Comparison of ENCODE assay signal across 11 cellular contexts in the genomic region with DNA sequence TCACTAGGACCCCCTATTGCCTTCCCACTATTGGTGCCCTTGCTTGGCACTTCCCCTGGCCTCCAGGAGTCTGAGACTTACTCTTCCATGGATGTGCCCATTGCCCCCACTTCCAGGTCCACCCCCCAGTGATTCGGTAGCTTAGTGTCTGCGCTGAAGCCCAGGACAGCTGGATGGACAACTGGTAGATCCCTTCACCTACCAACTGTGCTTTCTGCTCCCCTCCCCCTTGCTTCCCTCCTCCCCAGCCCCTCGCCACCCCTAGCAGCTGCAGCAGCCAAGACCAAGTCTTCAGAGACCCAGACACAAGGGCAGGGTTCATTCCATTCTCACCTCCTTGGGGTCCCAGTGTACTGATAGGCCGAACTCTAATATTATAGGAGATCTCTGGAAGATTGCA. TPM values are rescaled to one million over a fixed set of nuclear protein-coding genes. Genes with fewer than 3 reads are reported as not detected.
DNase-seq lines count a peak whose midpoint lies in the region; ATAC-seq and TF ChIP-seq lines count a peak whose summit lies in the region.
"Had no signal": no experiment of that assay in that cellular context is flagged by ENCODE, and none has a peak within 500 bp of the region (broad histone marks: within the 10 kb centered on the region; RNA-seq: fewer than 3 reads in every experiment).

No MANE protein-coding gene starts in this region.

- peaks cover 0 to 34% (median 6%) of the 10 kb centered on the region in 11 experiments; a peak in 15 of 22 replicates for H4K20me1 ChIP-seq in BLaER1 treated with 17β-estradiol and CSF1 and Interleukin-3, amounts not matched to agents 10 nM and 100 nM

- H3K9me3 Mint-ChIP-seq in activated T-cell treated with anti-CD3 and anti-CD28 coated beads, Interleukin-2, amount 50 U/mL, for 24 hours, result no peaks in the 10 kb centered on the region
- H3K9me3 Mint-ChIP-seq: naive thymus-derived CD4-positive, alpha-beta T cell had no signal

- ATAC-seq in HG03469 (IDR thresholded peaks at IDR 0.05; ENCODE audit: unreplicated experiment) (no peak), GM18519 (IDR thresholded peaks at IDR 0.05; ENCODE audit: low FRiP score, unreplicated experiment) (no peak)
- ATAC-seq: naive thymus-derived CD4-positive, alpha-beta T cell had no signal

- H3K4me1 Mint-ChIP-seq in activated T-cell treated with anti-CD3 and anti-CD28 coated beads, Interleukin-2, amount 50 U/mL, for 24 hours (ENCODE audit: low read depth), result peaks cover 68% of the 10 kb centered on the region

- no peaks in the 10 kb centered on the region for H3K36me3 ChIP-seq in BLaER1 treated with 17β-estradiol and CSF1 and Interleukin-3, amounts not matched to agents 10 nM and 100 nM
- peaks cover 15% of the 10 kb centered on the region for H3K36me3 ChIP-seq in WERI-Rb-1

- no peak for TF ChIP-seq CTCF in WERI-Rb-1 (IDR thresholded peaks at IDR 0.05; ENCODE audit: low read depth, low read length)
- TF ChIP-seq CTCF in fibroblast of villous mesenchyme (IDR thresholded peaks at IDR 0.05; ENCODE audit: insufficient read depth, low read depth, low read length), result no peak

- DNase-seq in WERI-Rb-1 (peak; percentile 76), fibroblast of villous mesenchyme (ENCODE audit: low read depth) (no peak), skeletal muscle cell (ENCODE audit: low read depth) (no peak), NCI-H2029 treated with DMSO at 0.1 percent for 48 hours (lab: John Stamatoyannopoulos, UW) (no peak)
- DNase-seq in activated T-cell treated with anti-CD3 and anti-CD28 coated beads, Interleukin-2, amount 50 U/mL, for 24 hours, result no peak
- DNase-seq: naive thymus-derived CD4-positive, alpha-beta T cell; NCI-H774 had no signal

- peaks cover 3% of the 10 kb centered on the region for H3K27me3 Mint-ChIP-seq in activated T-cell treated with anti-CD3 and anti-CD28 coated beads, Interleukin-2, amount 50 U/mL, for 24 hours

- H3K4me3 ChIP-seq in BLaER1 treated with 17β-estradiol and CSF1 and Interleukin-3, amounts not matched to agents 10 nM and 100 nM, result no peak overlapping the region
- H3K4me3 ChIP-seq in WERI-Rb-1 (ENCODE audit: low read depth, low read length) (no peak overlapping the region), fibroblast of villous mesenchyme (ENCODE audit: low read depth, low read length) (peak overlapping the region; percentile 16), skeletal muscle cell (ENCODE audit: low read depth, low read length) (peak overlapping the region; percentile 38)

- peaks cover 0 to 30% (median 21%) of the 10 kb centered on the region in 11 experiments; a peak in 19 of 22 replicates for H3K27me3 ChIP-seq in BLaER1 treated with 17β-estradiol and CSF1 and Interleukin-3, amounts not matched to agents 10 nM and 100 nM
- no peaks in the 10 kb centered on the region for H3K27me3 ChIP-seq in WERI-Rb-1 (ENCODE audit: insufficient read depth, low read depth, severe bottlenecking)

- H3K27ac ChIP-seq in BLaER1 treated with 17β-estradiol and CSF1 and Interleukin-3, amounts not matched to agents 10 nM and 100 nM, result no peak overlapping the region; a peak in 1 of 22 replicates
- H3K27ac ChIP-seq in WERI-Rb-1, result peak overlapping the region; percentile 93
- H3K27ac ChIP-seq: VCaP had no signal

- H3K9ac ChIP-seq in BLaER1 treated with 17β-estradiol and CSF1 and Interleukin-3, amounts not matched to agents 10 nM and 100 nM, result no peak overlapping the region; a peak in 1 of 22 replicates

- H3K9me3 ChIP-seq in BLaER1 treated with 17β-estradiol and CSF1 and Interleukin-3, amounts not matched to agents 10 nM and 100 nM (replicated peaks in 1 of 11), result no peaks in the 10 kb centered on the region
- H3K9me3 ChIP-seq in WERI-Rb-1 (ENCODE audit: severe bottlenecking), result no peaks in the 10 kb centered on the region

- H3K4me1 ChIP-seq in BLaER1 treated with 17β-estradiol and CSF1 and Interleukin-3, amounts not matched to agents 10 nM and 100 nM, result peaks cover 58 to 100% (median 77%) of the 10 kb centered on the region in 10 experiments

- peak overlapping the region; percentile 36 to 99 (median 81); a peak in 19 of 22 replicates for H3K4me2 ChIP-seq in BLaER1 treated with 17β-estradiol and CSF1 and Interleukin-3, amounts not matched to agents 10 nM and 100 nM

- no peak overlapping the region for H3K4me3 Mint-ChIP-seq in activated T-cell treated with anti-CD3 and anti-CD28 coated beads, Interleukin-2, amount 50 U/mL, for 24 hours
- H3K4me3 Mint-ChIP-seq: naive thymus-derived CD4-positive, alpha-beta T cell had no signal

- peaks cover 60% of the 10 kb centered on the region for H3K36me3 Mint-ChIP-seq in activated T-cell treated with anti-CD3 and anti-CD28 coated beads, Interleukin-2, amount 50 U/mL, for 24 hours (ENCODE audit: low read depth)
- H3K36me3 Mint-ChIP-seq: naive thymus-derived CD4-positive, alpha-beta T cell had no signal

- H3K27ac Mint-ChIP-seq in activated T-cell treated with anti-CD3 and anti-CD28 coated beads, Interleukin-2, amount 50 U/mL, for 24 hours, result no peak overlapping the region

RNA-seq across cellular contexts. Expression of gene LMNA, which starts 6.9 kb away (rescaled TPM):
- total RNA-seq in fibroblast of villous mesenchyme, result 694 and 1,059 TPM in 2 replicates

RNA-seq across cellular contexts. Expression of gene SEMA4A, which starts 31.9 kb away (rescaled TPM):
- 0.43 and 0.64 TPM in 2 replicates for total RNA-seq in fibroblast of villous mesenchyme

RNA-seq across cellular contexts. Expression of gene MEX3A, which starts 39.2 kb away (rescaled TPM):
- total RNA-seq in fibroblast of villous mesenchyme, result 1.7 and 1.9 TPM in 2 replicates

Comparison
In these comparisons a context has a peak if more than half of its experiments do, and no peak if none do; other contexts are left out.
1. H3K4me3 ChIP-seq: peak in fibroblast of villous mesenchyme (single experiment) and skeletal muscle cell (single experiment); none in BLaER1 treated with 17β-estradiol and CSF1 and Interleukin-3, amounts not matched to agents 10 nM and 100 nM (0 of 10) and WERI-Rb-1 (single experiment).